1 cellular context compared by ENCODE assay signal in the genomic region with DNA sequence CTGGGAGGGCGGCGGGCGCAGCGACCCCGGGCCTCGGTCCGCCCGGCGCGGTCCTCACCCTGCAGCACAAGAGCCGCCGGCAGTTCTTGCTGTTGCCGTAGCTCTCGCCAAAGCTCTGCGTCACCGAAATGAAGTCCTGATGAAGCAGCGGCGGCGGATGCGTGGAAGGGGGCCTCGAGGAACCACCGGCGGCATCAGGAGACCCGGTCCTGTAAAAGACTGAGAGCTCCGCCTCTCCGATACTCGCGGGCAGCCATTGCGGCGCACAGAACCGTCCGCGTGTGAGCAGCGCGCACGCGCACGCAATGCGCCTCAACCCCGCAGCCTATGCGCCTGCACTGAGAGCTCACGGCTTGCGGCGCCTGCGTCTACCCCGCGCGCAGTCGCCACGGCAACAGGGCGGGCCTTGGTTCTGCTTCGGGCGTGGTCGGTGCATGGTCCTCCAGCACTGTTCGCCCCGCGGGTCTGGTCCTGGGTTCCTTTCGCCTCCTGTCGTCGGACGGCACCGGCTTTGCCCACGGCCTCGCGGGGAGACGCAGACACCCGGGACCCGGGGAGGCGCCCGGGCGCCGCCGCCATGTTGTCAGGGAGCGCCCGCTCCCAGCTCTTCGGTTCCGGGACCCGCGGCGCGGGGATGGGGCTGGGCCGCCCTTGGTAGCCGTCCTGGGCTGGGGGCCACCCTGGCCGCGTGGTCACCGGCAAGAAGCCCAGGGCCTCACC.
TF ChIP-seq lines count a peak whose summit lies in the region.

No MANE protein-coding gene starts in this region.

TF ChIP-seq in HepG2, 621 proteins besides CTCF, POLR2A, EP300 and RAD21 (continued from another document and continues in another):
- TF ChIP-seq HMGXB3 (CRISPR knock-in tag; IDR thresholded peaks at IDR 0.05; ENCODE audit: borderline replicate concordance) = peak; percentile 38; the same call in 1 of the 2 replicates
- no peak for TF ChIP-seq MAFG (CRISPR knock-in tag; IDR thresholded peaks at IDR 0.05)
- no peak for TF ChIP-seq ZNF263 (CRISPR knock-in tag; IDR thresholded peaks at IDR 0.05)
- TF ChIP-seq, protein P1, sequence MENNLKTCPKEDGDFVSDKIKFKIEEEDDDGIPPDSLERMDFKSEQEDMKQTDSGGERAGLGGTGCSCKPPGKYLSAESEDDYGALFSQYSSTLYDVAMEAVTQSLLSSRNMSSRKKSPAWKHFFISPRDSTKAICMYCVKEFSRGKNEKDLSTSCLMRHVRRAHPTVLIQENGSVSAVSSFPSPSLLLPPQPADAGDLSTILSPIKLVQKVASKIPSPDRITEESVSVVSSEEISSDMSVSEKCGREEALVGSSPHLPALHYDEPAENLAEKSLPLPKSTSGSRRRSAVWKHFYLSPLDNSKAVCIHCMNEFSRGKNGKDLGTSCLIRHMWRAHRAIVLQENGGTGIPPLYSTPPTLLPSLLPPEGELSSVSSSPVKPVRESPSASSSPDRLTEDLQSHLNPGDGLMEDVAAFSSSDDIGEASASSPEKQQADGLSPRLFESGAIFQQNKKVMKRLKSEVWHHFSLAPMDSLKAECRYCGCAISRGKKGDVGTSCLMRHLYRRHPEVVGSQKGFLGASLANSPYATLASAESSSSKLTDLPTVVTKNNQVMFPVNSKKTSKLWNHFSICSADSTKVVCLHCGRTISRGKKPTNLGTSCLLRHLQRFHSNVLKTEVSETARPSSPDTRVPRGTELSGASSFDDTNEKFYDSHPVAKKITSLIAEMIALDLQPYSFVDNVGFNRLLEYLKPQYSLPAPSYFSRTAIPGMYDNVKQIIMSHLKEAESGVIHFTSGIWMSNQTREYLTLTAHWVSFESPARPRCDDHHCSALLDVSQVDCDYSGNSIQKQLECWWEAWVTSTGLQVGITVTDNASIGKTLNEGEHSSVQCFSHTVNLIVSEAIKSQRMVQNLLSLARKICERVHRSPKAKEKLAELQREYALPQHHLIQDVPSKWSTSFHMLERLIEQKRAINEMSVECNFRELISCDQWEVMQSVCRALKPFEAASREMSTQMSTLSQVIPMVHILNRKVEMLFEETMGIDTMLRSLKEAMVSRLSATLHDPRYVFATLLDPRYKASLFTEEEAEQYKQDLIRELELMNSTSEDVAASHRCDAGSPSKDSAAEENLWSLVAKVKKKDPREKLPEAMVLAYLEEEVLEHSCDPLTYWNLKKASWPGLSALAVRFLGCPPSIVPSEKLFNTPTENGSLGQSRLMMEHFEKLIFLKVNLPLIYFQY (CRISPR knock-in tag; IDR thresholded peaks at IDR 0.05; ENCODE audit: borderline replicate concordance) = no peak; the same call in 1 of the 2 replicates
- TF ChIP-seq ZNF747 (CRISPR knock-in tag; IDR thresholded peaks at IDR 0.05; ENCODE audit: borderline replicate concordance) = peak; percentile 72; the same call in 1 of the 2 replicates
- no peak; the same call in 1 of the 2 replicates for TF ChIP-seq MXD4 (CRISPR knock-in tag; IDR thresholded peaks at IDR 0.05)
- TF ChIP-seq ZNF749 (CRISPR knock-in tag; IDR thresholded peaks at IDR 0.05; ENCODE audit: borderline replicate concordance) = peak; percentile 90
- TF ChIP-seq ZNF781 (CRISPR knock-in tag; IDR thresholded peaks at IDR 0.05; ENCODE audit: borderline replicate concordance, not compliant biosample characterization) = peak; percentile 79
- TF ChIP-seq, protein P2, sequence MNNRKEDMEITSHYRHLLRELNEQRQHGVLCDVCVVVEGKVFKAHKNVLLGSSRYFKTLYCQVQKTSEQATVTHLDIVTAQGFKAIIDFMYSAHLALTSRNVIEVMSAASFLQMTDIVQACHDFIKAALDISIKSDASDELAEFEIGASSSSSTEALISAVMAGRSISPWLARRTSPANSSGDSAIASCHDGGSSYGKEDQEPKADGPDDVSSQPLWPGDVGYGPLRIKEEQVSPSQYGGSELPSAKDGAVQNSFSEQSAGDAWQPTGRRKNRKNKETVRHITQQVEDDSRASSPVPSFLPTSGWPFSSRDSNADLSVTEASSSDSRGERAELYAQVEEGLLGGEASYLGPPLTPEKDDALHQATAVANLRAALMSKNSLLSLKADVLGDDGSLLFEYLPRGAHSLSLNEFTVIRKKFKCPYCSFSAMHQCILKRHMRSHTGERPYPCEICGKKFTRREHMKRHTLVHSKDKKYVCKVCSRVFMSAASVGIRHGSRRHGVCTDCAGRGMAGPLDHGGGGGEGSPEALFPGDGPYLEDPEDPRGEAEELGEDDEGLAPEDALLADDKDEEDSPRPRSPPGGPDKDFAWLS (CRISPR knock-in tag; IDR thresholded peaks at IDR 0.05; ENCODE audit: borderline replicate concordance) = no peak
- TF ChIP-seq HBP1 (CRISPR knock-in tag; IDR thresholded peaks at IDR 0.05; ENCODE audit: low read depth) = no peak
- TF ChIP-seq HOXA5 (CRISPR knock-in tag; IDR thresholded peaks at IDR 0.05) = peak; percentile 76; the same call in 1 of the 2 replicates
- TF ChIP-seq REL (CRISPR knock-in tag; conservative IDR thresholded peaks at IDR 0.05) = 0 out of 2 replicates have a peak, but pooled peaks have one; percentile 53
- no peak for TF ChIP-seq TBP (CRISPR knock-in tag; IDR thresholded peaks at IDR 0.05)
- TF ChIP-seq ZKSCAN5 (CRISPR knock-in tag; IDR thresholded peaks at IDR 0.05) = peak; percentile 32; the same call in 1 of the 2 replicates
- peak; percentile 20; the same call in 1 of the 2 replicates for TF ChIP-seq ZNF576 (CRISPR knock-in tag; IDR thresholded peaks at IDR 0.05)
- TF ChIP-seq MLX (CRISPR knock-in tag; IDR thresholded peaks at IDR 0.05) = no peak
- no peak for TF ChIP-seq SNAPC2 (CRISPR knock-in tag; IDR thresholded peaks at IDR 0.05)
- 0 out of 2 replicates have a peak, but pooled peaks have one; percentile 29 for TF ChIP-seq NCOA2 (CRISPR knock-in tag; IDR thresholded peaks at IDR 0.05)
- TF ChIP-seq GTF3A (CRISPR knock-in tag; conservative IDR thresholded peaks at IDR 0.05) = no peak
- TF ChIP-seq ZNF382 (CRISPR knock-in tag; IDR thresholded peaks at IDR 0.05; ENCODE audit: borderline replicate concordance) = no peak
- TF ChIP-seq PLRG1 (conservative IDR thresholded peaks at IDR 0.05) = no peak
- TF ChIP-seq RELA (CRISPR knock-in tag; IDR thresholded peaks at IDR 0.05) = no peak
- no peak for TF ChIP-seq GLMP (CRISPR knock-in tag; IDR thresholded peaks at IDR 0.05; ENCODE audit: borderline replicate concordance)
- no peak; the same call in 1 of the 2 replicates for TF ChIP-seq ZNF792 (CRISPR knock-in tag; IDR thresholded peaks at IDR 0.05)
- peak; percentile 38 for TF ChIP-seq AGO2 (optimal IDR thresholded peaks at IDR 0.05; ENCODE audit: low read depth, low read length)
- TF ChIP-seq, protein P3, sequence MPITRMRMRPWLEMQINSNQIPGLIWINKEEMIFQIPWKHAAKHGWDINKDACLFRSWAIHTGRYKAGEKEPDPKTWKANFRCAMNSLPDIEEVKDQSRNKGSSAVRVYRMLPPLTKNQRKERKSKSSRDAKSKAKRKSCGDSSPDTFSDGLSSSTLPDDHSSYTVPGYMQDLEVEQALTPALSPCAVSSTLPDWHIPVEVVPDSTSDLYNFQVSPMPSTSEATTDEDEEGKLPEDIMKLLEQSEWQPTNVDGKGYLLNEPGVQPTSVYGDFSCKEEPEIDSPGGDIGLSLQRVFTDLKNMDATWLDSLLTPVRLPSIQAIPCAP (CRISPR knock-in tag; IDR thresholded peaks at IDR 0.05; ENCODE audit: low read depth) = 0 out of 2 replicates have a peak, but pooled peaks have one; percentile 9
- TF ChIP-seq NONO (IDR thresholded peaks at IDR 0.05) = no peak
- peak; percentile 54 for TF ChIP-seq NONO (CRISPR knock-in tag; conservative IDR thresholded peaks at IDR 0.05)
- TF ChIP-seq HOXA3 (CRISPR knock-in tag; IDR thresholded peaks at IDR 0.05) = peak; percentile 90
- no peak for TF ChIP-seq RBAK (CRISPR knock-in tag; IDR thresholded peaks at IDR 0.05)
- TF ChIP-seq, protein P4, sequence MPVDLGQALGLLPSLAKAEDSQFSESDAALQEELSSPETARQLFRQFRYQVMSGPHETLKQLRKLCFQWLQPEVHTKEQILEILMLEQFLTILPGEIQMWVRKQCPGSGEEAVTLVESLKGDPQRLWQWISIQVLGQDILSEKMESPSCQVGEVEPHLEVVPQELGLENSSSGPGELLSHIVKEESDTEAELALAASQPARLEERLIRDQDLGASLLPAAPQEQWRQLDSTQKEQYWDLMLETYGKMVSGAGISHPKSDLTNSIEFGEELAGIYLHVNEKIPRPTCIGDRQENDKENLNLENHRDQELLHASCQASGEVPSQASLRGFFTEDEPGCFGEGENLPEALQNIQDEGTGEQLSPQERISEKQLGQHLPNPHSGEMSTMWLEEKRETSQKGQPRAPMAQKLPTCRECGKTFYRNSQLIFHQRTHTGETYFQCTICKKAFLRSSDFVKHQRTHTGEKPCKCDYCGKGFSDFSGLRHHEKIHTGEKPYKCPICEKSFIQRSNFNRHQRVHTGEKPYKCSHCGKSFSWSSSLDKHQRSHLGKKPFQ (CRISPR knock-in tag; IDR thresholded peaks at IDR 0.05; ENCODE audit: insufficient replicate concordance) = peak; percentile 27
- TF ChIP-seq ZNF264 (CRISPR knock-in tag; IDR thresholded peaks at IDR 0.05) = 0 out of 2 replicates have a peak, but pooled peaks have one; percentile 29
- no peak for TF ChIP-seq DPF2 (CRISPR knock-in tag; IDR thresholded peaks at IDR 0.05; ENCODE audit: borderline replicate concordance, low read depth)
- peak; percentile 57; the same call in 1 of the 2 replicates for TF ChIP-seq CSRNP1 (CRISPR knock-in tag; IDR thresholded peaks at IDR 0.05)
- peak; percentile 62; the same call in 1 of the 2 replicates for TF ChIP-seq NFKB2 (CRISPR knock-in tag; IDR thresholded peaks at IDR 0.05; ENCODE audit: borderline replicate concordance)
- no peak; the same call in 1 of the 2 replicates for TF ChIP-seq ZMAT3 (CRISPR knock-in tag; conservative IDR thresholded peaks at IDR 0.05)
- TF ChIP-seq IRX3 (CRISPR knock-in tag; IDR thresholded peaks at IDR 0.05; ENCODE audit: borderline replicate concordance, low read depth) = peak; percentile 3; the same call in 1 of the 2 replicates
- TF ChIP-seq ZNF33B (CRISPR knock-in tag; IDR thresholded peaks at IDR 0.05) = peak; percentile 46; the same call in 1 of the 2 replicates
- TF ChIP-seq SCMH1 (CRISPR knock-in tag; IDR thresholded peaks at IDR 0.05; ENCODE audit: borderline replicate concordance) = no peak
- no peak for TF ChIP-seq ATF1 (CRISPR knock-in tag; IDR thresholded peaks at IDR 0.05)
